Comparison of ENCODE assay signal across 1 cellular context in the genomic region with DNA sequence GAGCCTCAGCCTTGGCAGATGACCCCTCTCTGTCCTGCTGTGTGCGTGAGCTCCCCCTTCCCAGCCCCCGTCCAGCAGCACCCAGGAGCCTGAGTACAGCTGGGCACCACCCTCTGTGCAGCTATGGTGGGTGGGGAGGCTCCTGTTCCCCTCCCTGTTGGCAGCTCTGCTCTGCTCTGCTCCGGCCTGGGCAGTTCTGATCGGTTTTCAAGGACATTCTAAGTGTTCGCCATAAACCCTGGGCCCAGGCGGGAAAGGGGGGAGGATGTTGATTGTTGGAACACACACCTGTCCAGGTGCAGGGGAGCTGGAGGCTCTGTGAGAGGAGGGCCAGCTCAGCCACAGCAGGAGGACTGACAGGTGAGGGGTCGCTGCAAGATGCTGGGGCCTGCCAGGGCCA.
TF ChIP-seq lines count a peak whose summit lies in the region.

TSS of gene CLCNKB (plus strand) at position 262 of the 400 bp plus-strand sequence. CDS start 711 bp downstream, outside the sequence.

TF ChIP-seq in H1, 55 proteins besides CTCF, POLR2A, EP300 and RAD21 (continued from another document):
- TF ChIP-seq PHF8 (conservative IDR thresholded peaks at IDR 0.05; ENCODE audit: low read depth, low read length) (no peak), CBX5 (IDR thresholded peaks at IDR 0.05; ENCODE audit: low read depth, low read length) (no peak), RNF2 (IDR thresholded peaks at IDR 0.05; ENCODE audit: borderline replicate concordance, low read depth, low read length, missing control alignments, poor library complexity, severe bottlenecking) (no peak), SP1 (IDR thresholded peaks at IDR 0.05; ENCODE audit: low read depth, low read length) (no peak), POU5F1 (IDR thresholded peaks at IDR 0.05; ENCODE audit: low read depth, low read length) (no peak)
